17 cellular contexts compared by ENCODE assay signal in genomic region chr6:157479464-157480303, GRCh38.
"Had no signal": no experiment of that assay in that cellular context is flagged by ENCODE, and none has a peak within 500 bp of the region (broad histone marks: within the 10 kb centered on the region; RNA-seq: fewer than 3 reads in every experiment).

No MANE protein-coding gene starts in this region.

- H3K27me3 ChIP-seq: foreskin keratinocyte, transverse colon, vagina had no signal

- H3K9me3 ChIP-seq: transverse colon, vagina had no signal

- H3K36me3 ChIP-seq: transverse colon, vagina, WERI-Rb-1 had no signal

- H3K9ac ChIP-seq: parathyroid adenoma had no signal

- H3K4me1 ChIP-seq: foreskin keratinocyte, transverse colon, vagina had no signal

- H2AFZ ChIP-seq: parathyroid adenoma had no signal

- H3K27ac ChIP-seq: foreskin keratinocyte, parathyroid adenoma, transverse colon, vagina, WERI-Rb-1 had no signal

- H3K4me3 ChIP-seq: transverse colon, vagina had no signal

- ATAC-seq: activated CD4-positive, alpha-beta T cell treated with anti-CD3 and anti-CD28 coated beads for 36 hours; activated CD8-positive, alpha-beta T cell treated with anti-CD3 and anti-CD28 coated beads for 36 hours; foreskin keratinocyte; stimulated activated naive B cell treated with anti-CD40 and anti-IgM and Interleukin-4, amounts not matched to agents 10 μg/mL and 1 μg/mL and 100 μg/mL, for 72 hours; T-cell had no signal

- DNase-seq: activated CD4-positive, alpha-beta T cell treated with anti-CD3 and anti-CD28 coated beads for 36 hours; activated CD8-positive, alpha-beta memory T cell treated with anti-CD3 and anti-CD28 coated beads, Interleukin-2, amount 50 U/mL, for 48 hours; activated CD8-positive, alpha-beta T cell treated with anti-CD3 and anti-CD28 coated beads for 36 hours; activated gamma-delta T cell treated with Interleukin-2 at 50 U/mL for 16 hours; activated naive CD8-positive, alpha-beta T cell treated with anti-CD3 and anti-CD28 coated beads, Interleukin-2, amount 10 ng/mL, durations not matched to agents 7 days and 5 days; cerebellar nuclear complex; effector CD8-positive, alpha-beta T cell; foreskin keratinocyte; naive B cell; stimulated activated CD4-positive, alpha-beta T cell treated with anti-CD3 and anti-CD28 coated beads, Interleukin-2, amount 100 ng/mL, for 48 hours; stimulated activated naive B cell treated with anti-CD40 and anti-IgM and Interleukin-4, amounts not matched to agents 10 μg/mL and 1 μg/mL and 100 μg/mL, for 72 hours; T-cell; T-helper 9 cell; transverse colon; WERI-Rb-1 had no signal
